In the genomic region with DNA sequence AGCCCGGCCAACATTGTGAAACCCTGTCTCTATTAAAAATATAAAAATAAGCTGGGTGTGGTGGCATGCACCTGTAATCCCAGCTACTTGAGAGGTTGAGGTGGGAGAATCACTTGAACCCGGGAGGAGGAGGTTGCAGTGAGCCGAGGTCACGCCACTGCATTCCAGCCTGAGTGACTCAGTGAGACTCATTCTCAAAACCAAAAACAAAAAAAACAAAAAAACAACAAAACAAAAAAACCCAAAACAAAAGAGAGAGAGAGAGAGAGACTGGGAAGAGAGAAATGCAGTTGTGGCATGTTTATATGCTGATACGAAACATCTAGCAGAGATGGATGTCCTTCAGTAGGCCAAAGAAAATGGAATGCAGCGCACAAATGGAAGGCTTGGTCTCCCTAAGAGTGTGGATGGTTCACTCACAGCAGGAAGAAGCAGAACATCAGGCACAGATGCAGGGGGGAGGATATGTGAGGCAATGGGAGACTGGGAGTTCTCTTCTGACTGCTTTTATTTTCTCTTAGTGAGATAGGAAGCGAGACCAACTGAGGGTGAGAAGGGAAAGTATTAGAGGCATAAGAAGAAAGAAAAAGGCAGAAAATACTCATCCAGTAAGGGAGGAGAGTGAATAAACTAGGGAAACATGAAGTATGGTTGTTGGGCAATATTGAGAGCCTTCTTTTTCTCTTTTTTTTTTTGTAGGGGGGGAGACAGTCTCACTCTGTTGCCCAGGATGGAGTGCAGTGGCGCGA, we compare ENCODE assay signal across 24 cellular contexts. TPM values are rescaled to one million over a fixed set of nuclear protein-coding genes. Genes with fewer than 3 reads are reported as not detected.
DNase-seq lines count a peak whose midpoint lies in the region; ATAC-seq and TF ChIP-seq lines count a peak whose summit lies in the region.
"Had no signal": no experiment of that assay in that cellular context is flagged by ENCODE, and none has a peak within 500 bp of the region (broad histone marks: within the 10 kb centered on the region; RNA-seq: fewer than 3 reads in every experiment).

No MANE protein-coding gene starts in this region.

- peaks cover 38% of the 10 kb centered on the region for H3K4me1 Mint-ChIP-seq in activated CD8-positive, alpha-beta T cell treated with anti-CD3 and anti-CD28 coated beads for 36 hours (ENCODE audit: low read depth)
- peaks cover 42% of the 10 kb centered on the region for H3K4me1 Mint-ChIP-seq in activated CD8-positive, alpha-beta T cell treated with anti-CD3 and anti-CD28 coated beads, Interleukin-2, amount 10 ng/mL, durations not matched to agents 7 days and 5 days (ENCODE audit: low read depth)
- H3K4me1 Mint-ChIP-seq in naive thymus-derived CD4-positive, alpha-beta T cell, result peaks cover 43 to 78% (median 72%) of the 10 kb centered on the region in 7 donors
- H3K4me1 Mint-ChIP-seq: nephron had no signal

- H3K23ac ChIP-seq in IMR-90 (ENCODE audit: low read depth, low read length), result no peak overlapping the region

- H2BK120ac ChIP-seq in IMR-90 (ENCODE audit: low read depth, low read length), result no peak overlapping the region

- H3K27me3 Mint-ChIP-seq in activated CD8-positive, alpha-beta T cell treated with anti-CD3 and anti-CD28 coated beads for 36 hours, result no peaks in the 10 kb centered on the region
- H3K27me3 Mint-ChIP-seq in activated CD8-positive, alpha-beta T cell treated with anti-CD3 and anti-CD28 coated beads, Interleukin-2, amount 10 ng/mL, durations not matched to agents 7 days and 5 days (ENCODE audit: low read depth), result no peaks in the 10 kb centered on the region
- H3K27me3 Mint-ChIP-seq in naive thymus-derived CD4-positive, alpha-beta T cell, result no peaks in the 10 kb centered on the region
- H3K27me3 Mint-ChIP-seq: dendritic cell treated with granulocyte-macrophage colony-stimulating factor and Interleukin-4, amounts not matched to agents 40 ng/mL and 50 ng/mL, for 4 days had no signal

- WGBS in IMR-90 (ENCODE audit: extremely low coverage in 2 of 2, insufficient read length in 1 of 2), 2 experiments, result 90% methylated on average over 2 of the region's 9 CpGs; no CpG with 5 or more reads in 1 of the 2 experiments

- H4K5ac ChIP-seq in IMR-90 (ENCODE audit: low read depth, low read length), result no peak overlapping the region

- TF ChIP-seq CTCF in activated CD8-positive, alpha-beta T cell treated with anti-CD3 and anti-CD28 coated beads for 36 hours (IDR thresholded peaks at IDR 0.05), result no peak
- TF ChIP-seq CTCF in IMR-90 (conservative IDR thresholded peaks at IDR 0.05; ENCODE audit: low read depth, low read length), result no peak
- no peak for TF ChIP-seq CTCF in cardiac fibroblast (IDR thresholded peaks at IDR 0.05; ENCODE audit: low read depth, low read length)

- H3K9ac ChIP-seq in IMR-90 (ENCODE audit: low read depth, low read length), result no peak overlapping the region
- H3K9ac ChIP-seq: BLaER1 treated with 17β-estradiol and CSF1 and Interleukin-3, amounts not matched to agents 10 nM and 100 nM had no signal

- H3K14ac ChIP-seq in IMR-90 (replicated peaks; ENCODE audit: low read depth, low read length), result no peak overlapping the region

- peaks cover 2% of the 10 kb centered on the region; the same call in 1 of the 2 replicates for H3K9me1 ChIP-seq in IMR-90 (ENCODE audit: insufficient read depth, low read length)

- H4K91ac ChIP-seq in IMR-90 (ENCODE audit: insufficient read depth, low read depth, low read length), result no peak overlapping the region

- CTCF ChIA-PET in activated CD8-positive, alpha-beta T cell treated with anti-CD3 and anti-CD28 coated beads for 36 hours (lab: Charles Lee), result interaction anchor here (1.3 kb wide), 1 partner anchor 300 kb away, joined by 3 read pairs; no protein-coding TSS in a partner anchor
- CTCF ChIA-PET in activated CD8-positive, alpha-beta T cell treated with anti-CD3 and anti-CD28 coated beads, Interleukin-2, amount 10 ng/mL, durations not matched to agents 7 days and 5 days (lab: Charles Lee), result interaction anchor here (1.1 to 1.6 kb wide), 2 partner anchors 37 to 42 kb away, joined by 3 read pairs; no protein-coding TSS in a partner anchor
- CTCF ChIA-PET in IMR-90 (lab: Yijun Ruan, JAX), result interaction anchor here (1.0 kb wide), 1 partner anchor 108 kb away, joined by 3 read pairs; no protein-coding TSS in a partner anchor
- CTCF ChIA-PET in naive thymus-derived CD4-positive, alpha-beta T cell (lab: Charles Lee), result interaction anchor here (0.6 to 7.2 kb wide), 6 partner anchors 12 to 548 kb away, joined by 3 to 67 read pairs (median 4); a partner anchor contains a TSS

- peak overlapping the region; percentile 76 for H2AK9ac ChIP-seq in IMR-90 (replicated peaks; ENCODE audit: low read depth, low read length, poor library complexity)

- H3K79me1 ChIP-seq in IMR-90 (ENCODE audit: low read depth in 1 of 2, low read length in 2 of 2), result peaks cover 0 to 7% of the 10 kb centered on the region in 2 experiments; a peak in 2 of 4 replicates

- peaks cover 53% of the 10 kb centered on the region for H3K36me3 Mint-ChIP-seq in activated CD8-positive, alpha-beta T cell treated with anti-CD3 and anti-CD28 coated beads for 36 hours (ENCODE audit: low read depth)
- H3K36me3 Mint-ChIP-seq in activated CD8-positive, alpha-beta T cell treated with anti-CD3 and anti-CD28 coated beads, Interleukin-2, amount 10 ng/mL, durations not matched to agents 7 days and 5 days (ENCODE audit: low read depth), result peaks cover 62% of the 10 kb centered on the region
- peaks cover 24 to 63% (median 46%) of the 10 kb centered on the region in 5 donors for H3K36me3 Mint-ChIP-seq in naive thymus-derived CD4-positive, alpha-beta T cell

- no peaks in the 10 kb centered on the region for H3K9me3 ChIP-seq in IMR-90 (ENCODE audit: control insufficient read depth, insufficient read depth, low read length)
- no peaks in the 10 kb centered on the region for H3K9me3 ChIP-seq in naive thymus-derived CD4-positive, alpha-beta T cell (ENCODE audit: control insufficient read depth in 2 of 3, low read length in 3 of 3)
- H3K9me3 ChIP-seq: breast epithelium, gastroesophageal sphincter, pancreas, upper lobe of right lung had no signal

- no peak overlapping the region for H2BK15ac ChIP-seq in IMR-90 (ENCODE audit: low read depth, low read length)

- H4K20me1 ChIP-seq in IMR-90 (ENCODE audit: insufficient read depth, low read length), result no peaks in the 10 kb centered on the region; the same call in 1 of the 2 replicates
- H4K20me1 ChIP-seq: BLaER1 treated with 17β-estradiol and CSF1 and Interleukin-3, amounts not matched to agents 10 nM and 100 nM had no signal

- H3K27ac ChIP-seq in IMR-90 (ENCODE audit: insufficient read depth, low read length), result no peak overlapping the region
- H3K27ac ChIP-seq in naive thymus-derived CD4-positive, alpha-beta T cell (ENCODE audit: low read depth, low read length), result no peak overlapping the region
- H3K27ac ChIP-seq: BLaER1 treated with 17β-estradiol and CSF1 and Interleukin-3, amounts not matched to agents 10 nM and 100 nM; breast epithelium; gastroesophageal sphincter; pancreas; upper lobe of right lung had no signal

- H4K8ac ChIP-seq in IMR-90 (ENCODE audit: low read depth in 2 of 2, low read length in 2 of 2), result no peak overlapping the region

- dilution Hi-C loops in IMR-90 (cut with HindIII; ENCODE audit: low sequenced_read_pairs, unreplicated experiment), result loop anchor here (25.0 kb wide), 1 partner anchor 106 kb away; a partner anchor contains a TSS

- H3K4ac ChIP-seq in IMR-90 (ENCODE audit: low read depth, low read length), result no peak overlapping the region

- no TSS peak for BruUV-seq in IMR-90 (replicated peaks; lab: Mats Ljungman, UMichigan)

- no peak overlapping the region for H2AFZ ChIP-seq in IMR-90 (replicated peaks; ENCODE audit: low read length, poor library complexity)

- no peak overlapping the region for H3K4me3 ChIP-seq in IMR-90 (ENCODE audit: insufficient read depth, low read depth, low read length)
- no peak overlapping the region for H3K4me3 ChIP-seq in cardiac fibroblast (replicated peaks in 1 of 2; ENCODE audit: low read depth in 2 of 2, low read length in 2 of 2)
- no peak overlapping the region for H3K4me3 ChIP-seq in naive thymus-derived CD4-positive, alpha-beta T cell (ENCODE audit: low read length)
- H3K4me3 ChIP-seq: BLaER1 treated with 17β-estradiol and CSF1 and Interleukin-3, amounts not matched to agents 10 nM and 100 nM; breast epithelium; gastroesophageal sphincter; pancreas; upper lobe of right lung had no signal

- in situ Hi-C loops in IMR-90 (cut with MboI; ENCODE audit: low sequenced_read_pairs), result no loop called here

- peaks cover 8% of the 10 kb centered on the region for H3K36me3 ChIP-seq in IMR-90 (ENCODE audit: control insufficient read depth, insufficient read depth, low read length)
- peaks cover 4 to 20% (median 4%) of the 10 kb centered on the region in 3 experiments for H3K36me3 ChIP-seq in naive thymus-derived CD4-positive, alpha-beta T cell (ENCODE audit: control insufficient read depth in 2 of 3, insufficient read depth in 3 of 3, low read length in 3 of 3)
- H3K36me3 ChIP-seq: BLaER1 treated with 17β-estradiol and CSF1 and Interleukin-3, amounts not matched to agents 10 nM and 100 nM; breast epithelium had no signal

- ATAC-seq in activated CD8-positive, alpha-beta T cell treated with anti-CD3 and anti-CD28 coated beads for 36 hours, result no peak
- ATAC-seq in activated CD8-positive, alpha-beta T cell treated with anti-CD3 and anti-CD28 coated beads, Interleukin-2, amount 10 ng/mL, durations not matched to agents 7 days and 5 days, result no peak
- no peak for ATAC-seq in IMR-90 (ENCODE audit: low read depth)
- ATAC-seq in naive thymus-derived CD4-positive, alpha-beta T cell, result no peak
- no peak for ATAC-seq in HG02798 (IDR thresholded peaks at IDR 0.05; ENCODE audit: poor library complexity, unreplicated experiment)
- ATAC-seq: gastroesophageal sphincter, pancreas, right cardiac atrium, Right ventricle myocardium inferior, upper lobe of right lung had no signal

- H3K9me3 Mint-ChIP-seq in activated CD8-positive, alpha-beta T cell treated with anti-CD3 and anti-CD28 coated beads for 36 hours, result no peaks in the 10 kb centered on the region
- H3K9me3 Mint-ChIP-seq in activated CD8-positive, alpha-beta T cell treated with anti-CD3 and anti-CD28 coated beads, Interleukin-2, amount 10 ng/mL, durations not matched to agents 7 days and 5 days (ENCODE audit: insufficient read depth), result no peaks in the 10 kb centered on the region
- H3K9me3 Mint-ChIP-seq in naive thymus-derived CD4-positive, alpha-beta T cell, result no peaks in the 10 kb centered on the region
- H3K9me3 Mint-ChIP-seq: dendritic cell treated with granulocyte-macrophage colony-stimulating factor and Interleukin-4, amounts not matched to agents 40 ng/mL and 50 ng/mL, for 4 days; nephron had no signal

- no peak overlapping the region for H3K18ac ChIP-seq in IMR-90 (ENCODE audit: low read depth, low read length)

- no peaks in the 10 kb centered on the region for H3K27me3 ChIP-seq in IMR-90 (ENCODE audit: control insufficient read depth, insufficient read depth, low read length)
- H3K27me3 ChIP-seq in naive thymus-derived CD4-positive, alpha-beta T cell (ENCODE audit: control insufficient read depth in 2 of 2, insufficient read depth in 2 of 2, low read length in 2 of 2), result no peaks in the 10 kb centered on the region
- H3K27me3 ChIP-seq: BLaER1 treated with 17β-estradiol and CSF1 and Interleukin-3, amounts not matched to agents 10 nM and 100 nM; breast epithelium; gastroesophageal sphincter; pancreas; upper lobe of right lung had no signal

- TF ChIP-seq RAD21 in IMR-90 (IDR thresholded peaks at IDR 0.05; ENCODE audit: low read length), result no peak

- no peak overlapping the region for H3K56ac ChIP-seq in IMR-90 (ENCODE audit: extremely low read depth, insufficient read depth, low read length)

- peak overlapping the region; percentile 36 for H3K27ac Mint-ChIP-seq in activated CD8-positive, alpha-beta T cell treated with anti-CD3 and anti-CD28 coated beads for 36 hours
- no peak overlapping the region for H3K27ac Mint-ChIP-seq in activated CD8-positive, alpha-beta T cell treated with anti-CD3 and anti-CD28 coated beads, Interleukin-2, amount 10 ng/mL, durations not matched to agents 7 days and 5 days
- peak overlapping the region in 8 of 9 donors; percentile 1 to 88 (median 67) for H3K27ac Mint-ChIP-seq in naive thymus-derived CD4-positive, alpha-beta T cell
- H3K27ac Mint-ChIP-seq: dendritic cell treated with granulocyte-macrophage colony-stimulating factor and Interleukin-4, amounts not matched to agents 40 ng/mL and 50 ng/mL, for 4 days; nephron had no signal

- intact Hi-C loops in activated CD8-positive, alpha-beta T cell treated with anti-CD3 and anti-CD28 coated beads for 36 hours (cut with micrococcal nuclease), result no loop called here
- intact Hi-C loops in IMR-90 (cut with micrococcal nuclease), result no loop called here
- intact Hi-C loops in naive thymus-derived CD4-positive, alpha-beta T cell (cut with micrococcal nuclease), result no loop called here

- no peak overlapping the region for H3K4me2 ChIP-seq in IMR-90 (ENCODE audit: low read depth, low read length)
- H3K4me2 ChIP-seq: BLaER1 treated with 17β-estradiol and CSF1 and Interleukin-3, amounts not matched to agents 10 nM and 100 nM had no signal

- no peak overlapping the region for H2AK5ac ChIP-seq in IMR-90 (ENCODE audit: low read depth, low read length)

- TF ChIP-seq POLR2A in IMR-90 (IDR thresholded peaks at IDR 0.05; ENCODE audit: low read depth, low read length), result no peak

- H3K4me3 Mint-ChIP-seq in activated CD8-positive, alpha-beta T cell treated with anti-CD3 and anti-CD28 coated beads for 36 hours, result no peak overlapping the region
- H3K4me3 Mint-ChIP-seq in activated CD8-positive, alpha-beta T cell treated with anti-CD3 and anti-CD28 coated beads, Interleukin-2, amount 10 ng/mL, durations not matched to agents 7 days and 5 days, result no peak overlapping the region
- H3K4me3 Mint-ChIP-seq in naive thymus-derived CD4-positive, alpha-beta T cell, result peak overlapping the region in 1 of 10 donors; percentile 29
- H3K4me3 Mint-ChIP-seq: dendritic cell treated with granulocyte-macrophage colony-stimulating factor and Interleukin-4, amounts not matched to agents 40 ng/mL and 50 ng/mL, for 4 days; nephron had no signal

- DNase-seq in activated CD8-positive, alpha-beta T cell treated with anti-CD3 and anti-CD28 coated beads for 36 hours, result no peak
- DNase-seq in activated CD8-positive, alpha-beta T cell treated with anti-CD3 and anti-CD28 coated beads, Interleukin-2, amount 10 ng/mL, durations not matched to agents 7 days and 5 days, result no peak
- DNase-seq in IMR-90 (no peak), cardiac fibroblast (ENCODE audit: low read depth in 2 of 2) (peak; percentile 12 to 69), germinal center (ENCODE audit: low spot score) (no peak)
- no peak for DNase-seq in naive thymus-derived CD4-positive, alpha-beta T cell
- no peak for DNase-seq in stimulated activated naive CD4-positive, alpha-beta T cell treated with Interleukin-2 at 50 U/mL for 16 hours (lab: John Stamatoyannopoulos, UW)
- DNase-seq: activated CD4-positive, alpha-beta T cell treated with anti-CD3 and anti-CD28 coated beads for 48 hours; activated T-cell treated with anti-CD3 and anti-CD28 coated beads, Interleukin-2, amount 50 U/mL, for 1 hour; GF-D8; NCI-H69; OCI-M1; pancreas; right cardiac atrium; upper lobe of right lung had no signal

- no peak overlapping the region for H2BK5ac ChIP-seq in IMR-90 (ENCODE audit: low read depth, low read length, poor library complexity, severe bottlenecking)

- POLR2A ChIA-PET in activated CD8-positive, alpha-beta T cell treated with anti-CD3 and anti-CD28 coated beads for 36 hours (lab: Charles Lee), result interaction anchor here (0.8 kb wide), 1 partner anchor 27 kb away, joined by 3 read pairs; no protein-coding TSS in a partner anchor
- POLR2A ChIA-PET in activated CD8-positive, alpha-beta T cell treated with anti-CD3 and anti-CD28 coated beads, Interleukin-2, amount 10 ng/mL, durations not matched to agents 7 days and 5 days (lab: Charles Lee), result no interaction called here
- POLR2A ChIA-PET in IMR-90 (lab: Charles Lee; ENCODE audit: unreplicated experiment), result no interaction called here
- POLR2A ChIA-PET in naive thymus-derived CD4-positive, alpha-beta T cell (lab: Charles Lee), result interaction anchor here (0.7 to 3.9 kb wide), 4 partner anchors 13 to 100 kb away, joined by 3 to 13 read pairs (median 4); a partner anchor contains a TSS

- H2BK20ac ChIP-seq in IMR-90 (ENCODE audit: low read depth, low read length), result no peak overlapping the region

- H3K4me1 ChIP-seq in IMR-90 (ENCODE audit: control insufficient read depth, insufficient read depth, low read length), result peaks cover 2% of the 10 kb centered on the region
- H3K4me1 ChIP-seq in naive thymus-derived CD4-positive, alpha-beta T cell (ENCODE audit: control insufficient read depth in 2 of 2, insufficient read depth in 2 of 2, low read length in 2 of 2), result peaks cover 20 to 36% of the 10 kb centered on the region in 2 donors
- H3K4me1 ChIP-seq: BLaER1 treated with 17β-estradiol and CSF1 and Interleukin-3, amounts not matched to agents 10 nM and 100 nM; breast epithelium; pancreas; upper lobe of right lung had no signal

RNA-seq across cellular contexts. Expression of a gene that starts 16.0 kb away (rescaled TPM):
- total RNA-seq in activated CD8-positive, alpha-beta T cell treated with anti-CD3 and anti-CD28 coated beads for 36 hours, result 10 to 100 TPM; 19.9 to 22.0 TPM
- 10 to 100 TPM; 29.8 to 31.7 TPM for total RNA-seq in activated CD8-positive, alpha-beta T cell treated with anti-CD3 and anti-CD28 coated beads, Interleukin-2, amount 10 ng/mL, durations not matched to agents 7 days and 5 days
- total RNA-seq in IMR-90 (2012; rRNA removed), result 7.3 and 8.3 TPM in 2 replicates
- polyA plus RNA-seq in IMR-90 (2012; rRNA removed), result 12.2 and 15.7 TPM in 2 replicates
- polyA plus RNA-seq in IMR-90 (2012; cell fraction: cytosol; rRNA removed), result 5.9 and 6.6 TPM in 2 replicates
- polyA plus RNA-seq in IMR-90 (2012; cell fraction: nucleus; rRNA removed; ENCODE audit: low replicate concordance), result 4.0 and 16.7 TPM in 2 replicates
- total RNA-seq in naive thymus-derived CD4-positive, alpha-beta T cell, result 100 to 1,000 TPM in 2 of 5 experiments, 10 to 100 TPM in 3; 37.6 to 143 (median 44.6) TPM
- 100 to 1,000 TPM; 113 to 122 TPM for polyA plus RNA-seq in naive thymus-derived CD4-positive, alpha-beta T cell

RNA-seq across cellular contexts. Expression of a gene that starts 39.8 kb away (rescaled TPM):
- not detected for total RNA-seq in activated CD8-positive, alpha-beta T cell treated with anti-CD3 and anti-CD28 coated beads for 36 hours
- not detected for total RNA-seq in activated CD8-positive, alpha-beta T cell treated with anti-CD3 and anti-CD28 coated beads, Interleukin-2, amount 10 ng/mL, durations not matched to agents 7 days and 5 days
- total RNA-seq in IMR-90 (2012; rRNA removed), result not detected in 2 replicates
- not detected in 2 replicates for polyA plus RNA-seq in IMR-90 (2012; rRNA removed)
- polyA plus RNA-seq in IMR-90 (2012; cell fraction: cytosol; rRNA removed), result not detected in 2 replicates
- not detected in 2 replicates for polyA plus RNA-seq in IMR-90 (2012; cell fraction: nucleus; rRNA removed; ENCODE audit: low replicate concordance)
- total RNA-seq in naive thymus-derived CD4-positive, alpha-beta T cell, result not detected
- polyA plus RNA-seq in naive thymus-derived CD4-positive, alpha-beta T cell, result not detected
- total RNA-seq: breast epithelium, epithelial cell of proximal tubule, gastroesophageal sphincter, mesenteric fat pad, Right ventricle myocardium inferior, upper lobe of right lung had no signal
- polyA plus RNA-seq: pancreas had no signal

RNA-seq across cellular contexts. Expression of a gene that starts 53.7 kb away (rescaled TPM):
- total RNA-seq in activated CD8-positive, alpha-beta T cell treated with anti-CD3 and anti-CD28 coated beads for 36 hours, result 1 to 10 TPM; 1.3 to 1.6 TPM
- under 1 TPM; 0.23 to 0.26 TPM for total RNA-seq in activated CD8-positive, alpha-beta T cell treated with anti-CD3 and anti-CD28 coated beads, Interleukin-2, amount 10 ng/mL, durations not matched to agents 7 days and 5 days
- not detected in 2 replicates for total RNA-seq in IMR-90 (2012; rRNA removed)
- polyA plus RNA-seq in IMR-90 (2012; rRNA removed), result not detected in 2 replicates
- polyA plus RNA-seq in IMR-90 (2012; cell fraction: cytosol; rRNA removed), result 0.03 TPM in 1 of 2 replicates, not detected in the other
- polyA plus RNA-seq in IMR-90 (2012; cell fraction: nucleus; rRNA removed; ENCODE audit: low replicate concordance), result not detected in 2 replicates
- under 1 TPM in 2 of 5 experiments, not detected in 3; 0.34 to 0.87 TPM for total RNA-seq in naive thymus-derived CD4-positive, alpha-beta T cell
- polyA plus RNA-seq in naive thymus-derived CD4-positive, alpha-beta T cell, result under 1 TPM in 1 of 2 donors, not detected in 1; 0.18 TPM
- total RNA-seq: gastroesophageal sphincter, mesenteric fat pad, Right ventricle myocardium inferior had no signal

Comparison
In these comparisons a context has a peak if more than half of its experiments do, and no peak if none do; other contexts are left out.
1. POLR2A ChIA-PET loops: an anchor here in activated CD8-positive, alpha-beta T cell treated with anti-CD3 and anti-CD28 coated beads for 36 hours (0.8 kb wide) and naive thymus-derived CD4-positive, alpha-beta T cell (0.7 to 3.9 kb wide); none called in activated CD8-positive, alpha-beta T cell treated with anti-CD3 and anti-CD28 coated beads, Interleukin-2, amount 10 ng/mL, durations not matched to agents 7 days and 5 days and IMR-90.
2. DNase-seq: peak in cardiac fibroblast (2 of 2); none in activated CD8-positive, alpha-beta T cell treated with anti-CD3 and anti-CD28 coated beads for 36 hours (single experiment), activated CD8-positive, alpha-beta T cell treated with anti-CD3 and anti-CD28 coated beads, Interleukin-2, amount 10 ng/mL, durations not matched to agents 7 days and 5 days (single experiment), IMR-90 (single experiment), naive thymus-derived CD4-positive, alpha-beta T cell (0 of 9), germinal center (single experiment) and stimulated activated naive CD4-positive, alpha-beta T cell treated with Interleukin-2 at 50 U/mL for 16 hours (single experiment).